ENCODE assay signal across 1 cellular context in the genomic region with DNA sequence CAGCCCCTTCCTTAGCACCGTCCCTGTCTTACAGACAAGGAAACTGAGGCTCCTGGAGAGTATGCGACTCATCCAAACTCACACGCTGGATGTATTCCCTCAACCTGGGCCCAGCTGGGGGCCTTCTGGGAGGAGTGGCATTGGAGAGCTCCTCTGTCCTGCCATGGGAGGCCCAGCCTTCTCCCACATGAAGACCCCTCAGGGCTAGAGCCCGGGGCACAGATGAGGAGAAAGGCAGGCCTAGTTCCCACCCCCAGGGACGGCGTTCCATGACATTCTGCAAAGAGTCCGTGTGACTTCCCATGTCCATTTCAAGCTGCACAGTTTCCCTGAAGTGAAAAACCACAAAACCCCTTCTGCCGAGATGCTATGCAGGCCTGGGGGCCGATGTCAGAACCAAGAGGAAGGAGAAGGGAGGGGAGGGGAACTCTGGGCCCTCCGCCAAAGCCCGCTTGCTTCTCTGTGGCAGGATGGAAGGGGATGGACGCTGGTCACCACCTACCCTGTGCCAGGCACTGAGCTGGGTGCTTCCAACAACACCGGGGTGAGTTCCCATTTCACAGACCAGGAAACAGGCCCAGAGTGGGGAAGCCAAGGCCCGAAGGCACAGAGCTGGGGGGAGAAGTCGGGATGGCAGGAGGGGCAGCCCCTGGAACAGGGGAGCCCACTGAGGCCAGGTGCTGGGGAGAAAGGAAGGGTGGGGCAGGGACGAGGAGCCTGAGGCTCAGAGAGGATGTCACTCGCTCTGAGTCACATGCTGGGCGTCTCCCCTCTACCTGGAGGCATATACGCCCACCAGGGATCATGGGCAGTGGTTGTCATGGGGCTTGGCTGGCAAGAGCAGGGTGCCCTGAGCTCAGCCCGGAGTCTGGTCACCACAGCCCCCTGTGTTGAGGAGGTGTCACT.
TF ChIP-seq lines count a peak whose summit lies in the region.

No MANE protein-coding gene starts in this region.

TF ChIP-seq in SK-N-SH, 30 proteins besides CTCF, POLR2A, EP300 and RAD21 (continued from another document):
- TF ChIP-seq, protein P1, sequence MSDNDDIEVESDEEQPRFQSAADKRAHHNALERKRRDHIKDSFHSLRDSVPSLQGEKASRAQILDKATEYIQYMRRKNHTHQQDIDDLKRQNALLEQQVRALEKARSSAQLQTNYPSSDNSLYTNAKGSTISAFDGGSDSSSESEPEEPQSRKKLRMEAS (IDR thresholded peaks at IDR 0.05; ENCODE audit: low read depth): peak; percentile 47; the same call in 1 of the 2 replicates
- TF ChIP-seq GATA2 (CRISPR knock-in tag; IDR thresholded peaks at IDR 0.05) (no peak), FOXJ3 (CRISPR knock-in tag; IDR thresholded peaks at IDR 0.05) (no peak), NRF1 (IDR thresholded peaks at IDR 0.05; ENCODE audit: low read depth, low read length) (no peak), POLR2AphosphoS5 (IDR thresholded peaks at IDR 0.05; ENCODE audit: low read depth, low read length) (peak; percentile 50; the same call in 1 of the 2 replicates), TCF12 (IDR thresholded peaks at IDR 0.05) (peak; percentile 91), SIN3A (IDR thresholded peaks at IDR 0.05; ENCODE audit: borderline replicate concordance, low read depth, low read length) (no peak)
- TF ChIP-seq, protein P2, sequence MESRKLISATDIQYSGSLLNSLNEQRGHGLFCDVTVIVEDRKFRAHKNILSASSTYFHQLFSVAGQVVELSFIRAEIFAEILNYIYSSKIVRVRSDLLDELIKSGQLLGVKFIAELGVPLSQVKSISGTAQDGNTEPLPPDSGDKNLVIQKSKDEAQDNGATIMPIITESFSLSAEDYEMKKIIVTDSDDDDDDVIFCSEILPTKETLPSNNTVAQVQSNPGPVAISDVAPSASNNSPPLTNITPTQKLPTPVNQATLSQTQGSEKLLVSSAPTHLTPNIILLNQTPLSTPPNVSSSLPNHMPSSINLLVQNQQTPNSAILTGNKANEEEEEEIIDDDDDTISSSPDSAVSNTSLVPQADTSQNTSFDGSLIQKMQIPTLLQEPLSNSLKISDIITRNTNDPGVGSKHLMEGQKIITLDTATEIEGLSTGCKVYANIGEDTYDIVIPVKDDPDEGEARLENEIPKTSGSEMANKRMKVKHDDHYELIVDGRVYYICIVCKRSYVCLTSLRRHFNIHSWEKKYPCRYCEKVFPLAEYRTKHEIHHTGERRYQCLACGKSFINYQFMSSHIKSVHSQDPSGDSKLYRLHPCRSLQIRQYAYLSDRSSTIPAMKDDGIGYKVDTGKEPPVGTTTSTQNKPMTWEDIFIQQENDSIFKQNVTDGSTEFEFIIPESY (IDR thresholded peaks at IDR 0.05; ENCODE audit: borderline replicate concordance, low read depth): no peak
TF ChIP-seq in SK-N-SH: peak in this region for 5.
